8 cellular contexts compared by ENCODE assay signal in genomic region chr2:72824224-72824842, GRCh38. TPM values are rescaled to one million over a fixed set of nuclear protein-coding genes. Genes with fewer than 3 reads are reported as not detected.
A peak's percentile ranks its signal among the peaks of the same experiment; 100 is the strongest.
DNase-seq lines count a peak whose midpoint lies in the region; ATAC-seq and TF ChIP-seq lines count a peak whose summit lies in the region.

No MANE protein-coding gene starts in this region.

- H3K4me3 Mint-ChIP-seq in Caco-2 (ENCODE audit: unreplicated experiment): peak overlapping the region; percentile 87
- peak overlapping the region; percentile 98 for H3K4me3 Mint-ChIP-seq in nephron progenitor cell

- H3K4me1 ChIP-seq in Caco-2 (peaks cover 40% of the 10 kb centered on the region), BE2C (no peaks in the 10 kb centered on the region)

- H3K27me3 Mint-ChIP-seq in Caco-2 (ENCODE audit: insufficient read depth, unreplicated experiment): no peaks in the 10 kb centered on the region
- no peaks in the 10 kb centered on the region for H3K27me3 Mint-ChIP-seq in nephron progenitor cell (ENCODE audit: low read depth, poor library complexity)

- H3K4me1 Mint-ChIP-seq in Caco-2 (ENCODE audit: low read depth, unreplicated experiment) (peaks cover 46% of the 10 kb centered on the region), nephron progenitor cell (peaks cover 31% of the 10 kb centered on the region)

- H3K4me3 ChIP-seq in Caco-2 (ENCODE audit: low read depth, low read length) (peak overlapping the region; percentile 89), NB4 (ENCODE audit: low read depth, low read length) (no peak overlapping the region), BE2C (ENCODE audit: low read depth, low read length) (no peak overlapping the region)

- H3K36me3 Mint-ChIP-seq in Caco-2 (ENCODE audit: insufficient read depth, unreplicated experiment): peaks cover 17% of the 10 kb centered on the region
- H3K36me3 Mint-ChIP-seq in nephron progenitor cell (ENCODE audit: low read depth): peaks cover 18% of the 10 kb centered on the region

- intact Hi-C loops in Caco-2 (cut with micrococcal nuclease; ENCODE audit: unreplicated experiment): no loop called here

- CTCF ChIA-PET in Caco-2 (lab: Charles Lee): interaction anchor here (1.0 to 1.1 kb wide), 2 partner anchors 36 to 38 kb away, joined by 4 to 5 read pairs; no protein-coding TSS in a partner anchor

- POLR2A ChIA-PET in Caco-2 (lab: Charles Lee): no interaction called here

- no TSS peak for BruUV-seq in Caco-2 (replicated peaks; lab: Mats Ljungman, UMichigan)

- H3K27me3 ChIP-seq in Caco-2 (replicated peaks; ENCODE audit: control insufficient read depth, insufficient read depth, low read length) (no peaks in the 10 kb centered on the region), BE2C (no peaks in the 10 kb centered on the region; the same call in 1 of the 2 replicates)

- H3K27ac Mint-ChIP-seq in Caco-2 (ENCODE audit: unreplicated experiment) (peak overlapping the region; percentile 98), nephron progenitor cell (no peak overlapping the region)

- no peaks in the 10 kb centered on the region for H3K36me3 ChIP-seq in Caco-2 (ENCODE audit: control insufficient read depth, insufficient read depth, low read length)
- H3K36me3 ChIP-seq in BE2C: no peaks in the 10 kb centered on the region

- H3K9me3 Mint-ChIP-seq in Caco-2 (ENCODE audit: unreplicated experiment) (no peaks in the 10 kb centered on the region), nephron progenitor cell (no peaks in the 10 kb centered on the region)

- TF ChIP-seq CTCF in Caco-2 (IDR thresholded peaks at IDR 0.05; ENCODE audit: insufficient read depth in 1 of 2, low read depth in 1 of 2, low read length in 1 of 2, severe bottlenecking in 1 of 2, unreplicated experiment in 1 of 2) (no peak), NB4 (IDR thresholded peaks at IDR 0.05; ENCODE audit: low read depth, low read length) (no peak), nephron progenitor cell (IDR thresholded peaks at IDR 0.05) (no peak), BE2C (IDR thresholded peaks at IDR 0.05; ENCODE audit: low read depth, low read length) (no peak)

- no peak for DNase-seq in Caco-2
- DNase-seq in NB4 (ENCODE audit: low read depth): peak; percentile 48
- DNase-seq in dermis blood vessel endothelial cell: peak; percentile 60
- DNase-seq in nephron progenitor cell: no peak
- DNase-seq in BE2C: no peak
- no peak for DNase-seq in DMS53 (lab: John Stamatoyannopoulos, UW)
- DNase-seq in iPS-NIHi7 (ENCODE audit: extremely low spot score): no peak

- no peak for ATAC-seq in GM21528 (IDR thresholded peaks at IDR 0.05; ENCODE audit: low FRiP score, unreplicated experiment)

- TF ChIP-seq POLR2A in NB4 (IDR thresholded peaks at IDR 0.05; ENCODE audit: extremely low read depth, insufficient read length): no peak

- H3K9me3 ChIP-seq in Caco-2: no peaks in the 10 kb centered on the region
- H3K9me3 ChIP-seq in BE2C: no peaks in the 10 kb centered on the region

RNA-seq across cellular contexts. Expression of gene EXOC6B, which starts 1.5 kb away (rescaled TPM):
- total RNA-seq in Caco-2 (2022) (36.1 and 38.0 TPM in 2 replicates), dermis blood vessel endothelial cell (23.3 and 45.7 TPM in 2 replicates)
- 1.4 TPM for polyA plus RNA-seq in BE2C (2012; ENCODE audit: insufficient read depth, insufficient read length, low read depth)

Comparison
In these comparisons a context has a peak if more than half of its experiments do, and no peak if none do; other contexts are left out.
1. DNase-seq: peak in NB4 (single experiment) and dermis blood vessel endothelial cell (single experiment); none in Caco-2 (0 of 2), nephron progenitor cell (single experiment), BE2C (single experiment), DMS53 (single experiment) and iPS-NIHi7 (single experiment).